Comparison of ENCODE assay signal across 8 cellular contexts in genomic region chr17:39687101-39687545, GRCh38. TPM values are rescaled to one million over a fixed set of nuclear protein-coding genes. Genes with fewer than 3 reads are reported as not detected.
DNase-seq lines count a peak whose midpoint lies in the region; ATAC-seq and TF ChIP-seq lines count a peak whose summit lies in the region.

No MANE protein-coding gene starts in this region.

- POLR2A ChIA-PET in RWPE1 (lab: Yijun Ruan, JAX; ENCODE audit: low non-redundant PET), result no interaction called here

- H3K27ac ChIP-seq in RWPE1 (peak overlapping the region; percentile 96), esophagus squamous epithelium (peak overlapping the region; percentile 86 to 96 (median 93)), rectal smooth muscle tissue (ENCODE audit: low read depth, low read length) (peak overlapping the region; percentile 91)

- in situ Hi-C loops in G401 (cut with HindIII; ENCODE audit: low sequenced_read_pairs), result loop anchor here (25.0 kb wide), 1 partner anchor 300 kb away; the partner anchor contains the start of gene PSMD3

- ATAC-seq in GM21619 (IDR thresholded peaks at IDR 0.05; ENCODE audit: unreplicated experiment) (no peak), GM21723 (IDR thresholded peaks at IDR 0.05; ENCODE audit: unreplicated experiment) (no peak)

- DNase-seq in RWPE1 (ENCODE audit: low spot score) (no peak), esophagus squamous epithelium (lab: John Stamatoyannopoulos, UW) (no peak), G401 (ENCODE audit: low spot score) (no peak), NCI-H1436 (lab: John Stamatoyannopoulos, UW) (no peak)

- intact Hi-C loops in esophagus squamous epithelium (cut with DNase I), result no loop called here

- CTCF ChIA-PET in RWPE1 (lab: Yijun Ruan, JAX), result interaction anchor here (0.6 to 1.4 kb wide), 4 partner anchors 15 to 298 kb away, joined by 3 read pairs; no protein-coding TSS in a partner anchor

- H3K27me3 ChIP-seq in esophagus squamous epithelium, result no peaks in the 10 kb centered on the region
- no peaks in the 10 kb centered on the region for H3K27me3 ChIP-seq in rectal smooth muscle tissue (ENCODE audit: control insufficient read depth, insufficient read depth, low read length)

- 33 to 57% methylated on average over 6 of the region's 6 CpGs for WGBS in esophagus squamous epithelium, 2 donors

- H3K4me3 ChIP-seq in esophagus squamous epithelium, result peak overlapping the region; percentile 58 to 86 (median 78)
- peak overlapping the region; percentile 85 for H3K4me3 ChIP-seq in rectal smooth muscle tissue (ENCODE audit: low read length)

- TF ChIP-seq CTCF in RWPE1 (conservative IDR thresholded peaks at IDR 0.05; ENCODE audit: low read depth), result no peak
- no peak for TF ChIP-seq CTCF in esophagus squamous epithelium (IDR thresholded peaks at IDR 0.05)

- H3K9me3 ChIP-seq in ES-I3 (ENCODE audit: control insufficient read depth, insufficient read depth, low read length) (no peaks in the 10 kb centered on the region), esophagus squamous epithelium (no peaks in the 10 kb centered on the region)

- H3K36me3 ChIP-seq in ES-I3 (ENCODE audit: insufficient read depth, low read length) (no peaks in the 10 kb centered on the region), esophagus squamous epithelium (peaks cover 0 to 37% (median 5%) of the 10 kb centered on the region in 3 donors), rectal smooth muscle tissue (ENCODE audit: control insufficient read depth, insufficient read depth, low read length) (no peaks in the 10 kb centered on the region)

- H3K4me1 ChIP-seq in ES-I3 (ENCODE audit: insufficient read depth, low read length) (0 out of 2 replicates have a peak, but pooled peaks cover 4% of the 10 kb centered on the region), esophagus squamous epithelium (peaks cover 10 to 43% (median 13%) of the 10 kb centered on the region in 3 donors), rectal smooth muscle tissue (ENCODE audit: control insufficient read depth, insufficient read depth, low read length) (peaks cover 8% of the 10 kb centered on the region)

- H3K9ac ChIP-seq in ES-I3 (ENCODE audit: low read depth, low read length) (peak overlapping the region; percentile 92), rectal smooth muscle tissue (ENCODE audit: low read length) (no peak overlapping the region)

- TF ChIP-seq POLR2A in esophagus squamous epithelium (IDR thresholded peaks at IDR 0.05), result no peak

RNA-seq across cellular contexts. Expression of gene PGAP3, which starts 0.7 kb away (rescaled TPM):
- total RNA-seq in esophagus squamous epithelium, result 10 to 100 TPM; 10.7 to 34.2 (median 19.2) TPM
- 10.3 and 13.5 TPM in 2 replicates for total RNA-seq in G401 (2014; rRNA removed; shearing (Covaris generic))

RNA-seq across cellular contexts. Expression of gene ERBB2, which starts 12.7 kb away (rescaled TPM):
- 100 to 1,000 TPM in 1 of 4 donors, 10 to 100 TPM in 3; 75.2 to 170 (median 86.5) TPM for total RNA-seq in esophagus squamous epithelium
- 41.1 and 44.7 TPM in 2 replicates for total RNA-seq in G401 (2014; rRNA removed; shearing (Covaris generic))

RNA-seq across cellular contexts. Expression of gene PNMT, which starts 18.9 kb away (rescaled TPM):
- 1 to 10 TPM in 2 of 4 donors, under 1 TPM in 2; 0.26 to 8.4 (median 1.3) TPM for total RNA-seq in esophagus squamous epithelium
- total RNA-seq in G401 (2014; rRNA removed; shearing (Covaris generic)), result not detected in 2 replicates

RNA-seq across cellular contexts. Expression of gene TCAP, which starts 22.0 kb away (rescaled TPM):
- under 1 TPM; 0.11 to 0.57 (median 0.29) TPM for total RNA-seq in esophagus squamous epithelium
- 0.43 and 0.44 TPM in 2 replicates for total RNA-seq in G401 (2014; rRNA removed; shearing (Covaris generic))

RNA-seq across cellular contexts. Expression of gene MIEN1, which starts 43.2 kb away (rescaled TPM):
- 10 to 100 TPM; 44.4 to 55.2 (median 53.2) TPM for total RNA-seq in esophagus squamous epithelium
- total RNA-seq in G401 (2014; rRNA removed; shearing (Covaris generic)), result 28.0 and 61.8 TPM in 2 replicates
